ENCODE assay signal across 18 cellular contexts in genomic region chr1:213277036-213277435, GRCh38.
DNase-seq lines count a peak whose midpoint lies in the region; ATAC-seq, FAIRE-seq and TF ChIP-seq lines count a peak whose summit lies in the region.
"Had no signal": no experiment of that assay in that cellular context is flagged by ENCODE, and none has a peak within 500 bp of the region (broad histone marks: within the 10 kb centered on the region; RNA-seq: fewer than 3 reads in every experiment).

No MANE protein-coding gene starts in this region.

- peak; percentile 61 for FAIRE-seq in islet of Langerhans (lab: Jason Lieb, UNC)
- FAIRE-seq: GM12878, GM18507 had no signal

- in situ Hi-C loops in gastrocnemius medialis (cut with MboI; ENCODE audit: low sequenced_read_pairs in 4 of 4) = no loop called here

- H3K9me3 ChIP-seq in adrenal gland (replicated peaks in 1 of 3) = no peaks in the 10 kb centered on the region
- no peaks in the 10 kb centered on the region for H3K9me3 ChIP-seq in gastrocnemius medialis
- no peaks in the 10 kb centered on the region for H3K9me3 ChIP-seq in SJCRH30 (replicated peaks)
- H3K9me3 ChIP-seq: HAP-1, Peyer's patch had no signal

- intact Hi-C loops in adrenal gland (cut with DNase I) = no loop called here
- intact Hi-C loops in gastrocnemius medialis (cut with DNase I; ENCODE audit: low total_unique reads) = no loop called here

- DNase-seq in LHCN-M2 (ENCODE audit: low read depth) (peak; percentile 50), adrenal gland (peak in 4 of 7 donors; percentile 16 to 46 (median 25)), gastrocnemius medialis (no peak), 8988T (no peak), SJCRH30 (no peak)
- DNase-seq: IMR-90, MV-4-11, NCI-H1436, NCI-H2081, NCI-H526 treated with DMSO at 0.1 percent for 48 hours, Peyer's patch, SHP77 had no signal

- H3K4me1 ChIP-seq in adrenal gland (replicated peaks in 1 of 2) = peaks cover 4 to 8% of the 10 kb centered on the region in 2 donors
- H3K4me1 ChIP-seq in gastrocnemius medialis = peaks cover 10 to 12% of the 10 kb centered on the region in 2 donors
- H3K4me1 ChIP-seq in SJCRH30 = peaks cover 11% of the 10 kb centered on the region
- H3K4me1 ChIP-seq: HAP-1, Peyer's patch had no signal

- TF ChIP-seq CTCF in adrenal gland (IDR thresholded peaks at IDR 0.05) (no peak), gastrocnemius medialis (IDR thresholded peaks at IDR 0.05 in 4 of 5, conservative IDR thresholded peaks at IDR 0.05 in 1 of 5) (no peak)

- ATAC-seq in gastrocnemius medialis (peak; percentile 36 to 89), HG03354 (IDR thresholded peaks at IDR 0.05; ENCODE audit: poor library complexity, severe bottlenecking, unreplicated experiment) (no peak)
- ATAC-seq: GM12878 had no signal

- H3K36me3 ChIP-seq in adrenal gland (replicated peaks in 1 of 2) = no peaks in the 10 kb centered on the region
- H3K36me3 ChIP-seq in gastrocnemius medialis = no peaks in the 10 kb centered on the region
- no peaks in the 10 kb centered on the region; the same call in 1 of the 2 replicates for H3K36me3 ChIP-seq in SJCRH30
- H3K36me3 ChIP-seq: HAP-1, Peyer's patch had no signal

- 25 to 39% (median 31%) methylated on average over 2 of the region's 2 CpGs for WGBS in adrenal gland, 4 donors

- no peaks in the 10 kb centered on the region for H3K27me3 ChIP-seq in adrenal gland
- H3K27me3 ChIP-seq in gastrocnemius medialis = no peaks in the 10 kb centered on the region
- no peaks in the 10 kb centered on the region for H3K27me3 ChIP-seq in SJCRH30
- H3K27me3 ChIP-seq: BLaER1 treated with 17β-estradiol and CSF1 and Interleukin-3, amounts not matched to agents 10 nM and 100 nM; Peyer's patch had no signal

- H3K27ac ChIP-seq in adrenal gland (peak overlapping the region in 4 of 5 donors; percentile 23 to 72 (median 56)), gastrocnemius medialis (no peak overlapping the region), SJCRH30 (no peak overlapping the region)
- H3K27ac ChIP-seq: BLaER1 treated with 17β-estradiol and CSF1 and Interleukin-3, amounts not matched to agents 10 nM and 100 nM; Peyer's patch had no signal

- H3K4me3 ChIP-seq in adrenal gland (no peak overlapping the region), gastrocnemius medialis (no peak overlapping the region), SJCRH30 (no peak overlapping the region)
- H3K4me3 ChIP-seq: BLaER1 treated with 17β-estradiol and CSF1 and Interleukin-3, amounts not matched to agents 10 nM and 100 nM; GM12878; HAP-1; Peyer's patch had no signal

- TF ChIP-seq POLR2A in adrenal gland (IDR thresholded peaks at IDR 0.05) (no peak), gastrocnemius medialis (IDR thresholded peaks at IDR 0.05) (no peak)

Comparison
In these comparisons a context has a peak if more than half of its experiments do, and no peak if none do; other contexts are left out.
1. DNase-seq: peak in LHCN-M2 (single experiment) and adrenal gland (4 of 7); none in gastrocnemius medialis (0 of 2), 8988T (single experiment) and SJCRH30 (0 of 2).
2. H3K27ac ChIP-seq: peak in adrenal gland (4 of 5); none in gastrocnemius medialis (0 of 4) and SJCRH30 (single experiment).